Comparison of ENCODE assay signal across 16 cellular contexts in the genomic region with DNA sequence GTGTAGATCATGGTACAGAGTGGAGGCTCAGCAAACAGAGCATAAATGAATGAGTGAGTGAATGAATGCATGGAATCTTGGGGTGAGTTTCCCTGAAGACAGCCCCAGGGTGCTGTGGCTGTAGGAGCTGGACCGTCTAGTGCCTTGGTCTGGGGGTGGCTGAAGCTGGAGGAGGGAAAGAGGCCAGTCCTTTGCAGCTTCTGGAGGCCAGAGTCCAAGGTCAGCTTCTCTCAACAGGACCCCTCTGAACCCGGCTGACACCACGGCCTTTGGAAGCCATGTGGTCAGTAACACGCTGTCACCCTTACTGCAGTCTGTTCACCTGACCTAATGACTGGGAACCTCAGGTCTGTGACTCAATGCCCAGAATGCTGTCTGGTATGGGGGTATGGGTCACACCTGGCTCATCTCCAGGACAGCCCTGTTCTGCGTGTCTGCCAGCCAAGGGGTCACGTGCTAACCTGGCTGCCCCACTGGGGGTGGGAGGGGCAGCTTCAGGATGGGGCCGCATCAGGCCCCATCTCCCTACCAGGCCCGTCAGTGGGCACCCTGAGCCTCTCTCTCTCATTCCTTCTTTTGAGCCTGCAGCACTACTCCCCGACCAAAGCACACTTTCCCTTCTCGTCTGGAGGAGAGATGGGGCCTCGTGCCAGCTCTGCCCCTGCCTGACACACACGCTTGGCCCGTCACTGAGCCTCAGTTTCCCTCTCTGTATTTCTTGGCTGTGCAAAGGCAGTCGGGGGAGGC. TPM values are rescaled to one million over a fixed set of nuclear protein-coding genes. Genes with fewer than 3 reads are reported as not detected.
DNase-seq lines count a peak whose midpoint lies in the region; ATAC-seq and TF ChIP-seq lines count a peak whose summit lies in the region.
"Had no signal": no experiment of that assay in that cellular context is flagged by ENCODE, and none has a peak within 500 bp of the region (broad histone marks: within the 10 kb centered on the region; RNA-seq: fewer than 3 reads in every experiment).

No MANE protein-coding gene starts in this region.

- H3K79me2 ChIP-seq in PC-3 (ENCODE audit: low read length) (no peaks in the 10 kb centered on the region), smooth muscle cell (ENCODE audit: low read depth) (no peaks in the 10 kb centered on the region)

- no peak overlapping the region for H3K27ac Mint-ChIP-seq in endothelial cell (ENCODE audit: unreplicated experiment)
- H3K27ac Mint-ChIP-seq in activated CD8-positive, alpha-beta memory T cell treated with anti-CD3 and anti-CD28 coated beads, Interleukin-2, amount 10 ng/mL, durations not matched to agents 7 days and 5 days, result no peak overlapping the region
- H3K27ac Mint-ChIP-seq: activated naive CD8-positive, alpha-beta T cell; progenitor cell of endocrine pancreas had no signal

- H3K9ac ChIP-seq in PC-3 (ENCODE audit: low read length), result no peak overlapping the region
- no peak overlapping the region for H3K9ac ChIP-seq in smooth muscle cell (ENCODE audit: low read depth)

- peaks cover 5% of the 10 kb centered on the region for H3K27me3 Mint-ChIP-seq in endothelial cell (ENCODE audit: unreplicated experiment)
- no peaks in the 10 kb centered on the region for H3K27me3 Mint-ChIP-seq in activated CD8-positive, alpha-beta memory T cell treated with anti-CD3 and anti-CD28 coated beads, Interleukin-2, amount 10 ng/mL, durations not matched to agents 7 days and 5 days

- peak; percentile 13 for DNase-seq in ELR (ENCODE audit: low read depth)
- peak; percentile 65 for DNase-seq in PC-3
- DNase-seq in endothelial cell (ENCODE audit: low spot score), result no peak
- peak; percentile 60 for DNase-seq in renal cortical epithelial cell (ENCODE audit: low read depth)
- DNase-seq in activated CD8-positive, alpha-beta memory T cell treated with anti-CD3 and anti-CD28 coated beads, Interleukin-2, amount 10 ng/mL, durations not matched to agents 7 days and 5 days, result no peak
- no peak for DNase-seq in smooth muscle cell (lab: John Stamatoyannopoulos, UW; ENCODE audit: unreplicated experiment)
- DNase-seq in NCI-H526 treated with DMSO at 0.1 percent for 48 hours (lab: John Stamatoyannopoulos, UW), result no peak
- DNase-seq: activated CD4-positive, CD25-positive, alpha-beta regulatory T cell; CD4-positive, alpha-beta memory T cell; glutamatergic neuron; islet precursor cell; NCI-H146 had no signal

- no peaks in the 10 kb centered on the region for H3K27me3 ChIP-seq in PC-3 (ENCODE audit: low read length)
- no peaks in the 10 kb centered on the region for H3K27me3 ChIP-seq in smooth muscle cell (ENCODE audit: low read depth)

- BruUV-seq in PC-3 (replicated peaks; lab: Mats Ljungman, UMichigan), result no TSS peak

- no peaks in the 10 kb centered on the region for H3K36me3 Mint-ChIP-seq in endothelial cell (ENCODE audit: low read depth, unreplicated experiment)
- H3K36me3 Mint-ChIP-seq in activated CD8-positive, alpha-beta memory T cell treated with anti-CD3 and anti-CD28 coated beads, Interleukin-2, amount 10 ng/mL, durations not matched to agents 7 days and 5 days, result no peaks in the 10 kb centered on the region
- H3K36me3 Mint-ChIP-seq: activated naive CD8-positive, alpha-beta T cell; CD4-positive, alpha-beta memory T cell had no signal

- H3K9me2 ChIP-seq in PC-3 (replicated peaks; ENCODE audit: low read length), result no peaks in the 10 kb centered on the region

- H3K9me3 ChIP-seq in PC-3 (ENCODE audit: low read length) (no peaks in the 10 kb centered on the region), smooth muscle cell (replicated peaks; ENCODE audit: low read depth) (no peaks in the 10 kb centered on the region)
- H3K9me3 ChIP-seq: thoracic aorta had no signal

- H3K4me1 ChIP-seq in PC-3 (ENCODE audit: insufficient read depth, low read length), result peaks cover 40% of the 10 kb centered on the region
- H3K4me1 ChIP-seq in smooth muscle cell (ENCODE audit: low read depth), result no peaks in the 10 kb centered on the region

- TF ChIP-seq CTCF in PC-3 (conservative IDR thresholded peaks at IDR 0.05; ENCODE audit: low read depth, low read length) (no peak), endothelial cell (IDR thresholded peaks at IDR 0.05; ENCODE audit: unreplicated experiment) (no peak), smooth muscle cell (IDR thresholded peaks at IDR 0.05; ENCODE audit: borderline replicate concordance, insufficient read depth, poor library complexity, severe bottlenecking) (no peak)

- 93% methylated on average over 13 of the region's 14 CpGs for WGBS in smooth muscle cell (ENCODE audit: low lambda C conversion rate)

- H3K4me3 Mint-ChIP-seq in endothelial cell (ENCODE audit: unreplicated experiment), result peak overlapping the region; percentile 51
- H3K4me3 Mint-ChIP-seq in activated CD8-positive, alpha-beta memory T cell treated with anti-CD3 and anti-CD28 coated beads, Interleukin-2, amount 10 ng/mL, durations not matched to agents 7 days and 5 days, result no peak overlapping the region
- H3K4me3 Mint-ChIP-seq: activated naive CD8-positive, alpha-beta T cell; CD4-positive, alpha-beta memory T cell; central memory CD8-positive, alpha-beta T cell had no signal

- POLR2A ChIA-PET in PC-3 (lab: Charles Lee; ENCODE audit: unreplicated experiment), result no interaction called here

- CTCF ChIA-PET in PC-3 (lab: Charles Lee), result no interaction called here
- CTCF ChIA-PET in activated CD8-positive, alpha-beta memory T cell treated with anti-CD3 and anti-CD28 coated beads, Interleukin-2, amount 10 ng/mL, durations not matched to agents 7 days and 5 days (lab: Charles Lee), result no interaction called here

- H3K36me3 ChIP-seq in PC-3 (ENCODE audit: low read depth, low read length), result no peaks in the 10 kb centered on the region
- no peaks in the 10 kb centered on the region for H3K36me3 ChIP-seq in smooth muscle cell (ENCODE audit: low read depth)
- H3K36me3 ChIP-seq: thoracic aorta had no signal

- intact Hi-C loops in PC-3 (cut with micrococcal nuclease), result no loop called here

- no peak for ATAC-seq in PC-3
- no peak for ATAC-seq in activated CD8-positive, alpha-beta memory T cell treated with anti-CD3 and anti-CD28 coated beads, Interleukin-2, amount 10 ng/mL, durations not matched to agents 7 days and 5 days

- no peaks in the 10 kb centered on the region for H4K20me1 ChIP-seq in PC-3 (ENCODE audit: low read length)
- H4K20me1 ChIP-seq in smooth muscle cell (ENCODE audit: low read depth), result no peaks in the 10 kb centered on the region

- H3K4me3 ChIP-seq in PC-3 (ENCODE audit: low read length) (no peak overlapping the region), smooth muscle cell (no peak overlapping the region)
- H3K4me3 ChIP-seq: thoracic aorta had no signal

- H2AFZ ChIP-seq in PC-3 (ENCODE audit: low read length) (no peak overlapping the region), smooth muscle cell (ENCODE audit: low read depth) (no peak overlapping the region)

- H3K27ac ChIP-seq in PC-3 (ENCODE audit: low read length), result no peak overlapping the region
- no peak overlapping the region for H3K27ac ChIP-seq in smooth muscle cell (ENCODE audit: low read depth)
- H3K27ac ChIP-seq: thoracic aorta had no signal

- no peaks in the 10 kb centered on the region for H3F3A ChIP-seq in PC-3 (ENCODE audit: low read length, unreplicated experiment)
- no peaks in the 10 kb centered on the region for H3F3A ChIP-seq in smooth muscle cell (ENCODE audit: low read depth)

- peaks cover 17% of the 10 kb centered on the region for H3K4me1 Mint-ChIP-seq in endothelial cell (ENCODE audit: unreplicated experiment)
- peaks cover 16% of the 10 kb centered on the region for H3K4me1 Mint-ChIP-seq in activated CD8-positive, alpha-beta memory T cell treated with anti-CD3 and anti-CD28 coated beads, Interleukin-2, amount 10 ng/mL, durations not matched to agents 7 days and 5 days
- H3K4me1 Mint-ChIP-seq: central memory CD8-positive, alpha-beta T cell had no signal

- H3K9me3 Mint-ChIP-seq in endothelial cell (ENCODE audit: unreplicated experiment), result no peaks in the 10 kb centered on the region
- H3K9me3 Mint-ChIP-seq in activated CD8-positive, alpha-beta memory T cell treated with anti-CD3 and anti-CD28 coated beads, Interleukin-2, amount 10 ng/mL, durations not matched to agents 7 days and 5 days (ENCODE audit: low read depth), result no peaks in the 10 kb centered on the region
- H3K9me3 Mint-ChIP-seq: CD4-positive, alpha-beta memory T cell; central memory CD8-positive, alpha-beta T cell had no signal

- H3K4me2 ChIP-seq in PC-3 (ENCODE audit: low read length), result no peak overlapping the region
- no peak overlapping the region for H3K4me2 ChIP-seq in smooth muscle cell

RNA-seq across cellular contexts. Expression of a gene that starts 24.1 kb away (rescaled TPM):
- total RNA-seq in PC-3 (2014; rRNA removed) (57.5 and 71.9 TPM in 2 replicates), endothelial cell (ENCODE audit: unreplicated experiment) (173 TPM), renal cortical epithelial cell (6.6 and 23.6 TPM in 2 replicates), smooth muscle cell (15.9 and 31.1 TPM in 2 replicates)
- total RNA-seq in activated CD8-positive, alpha-beta memory T cell treated with anti-CD3 and anti-CD28 coated beads, Interleukin-2, amount 10 ng/mL, durations not matched to agents 7 days and 5 days, result 10 to 100 TPM in 1 of 2 experiments, 1 to 10 TPM in 1; 5.3 to 12.9 TPM
- polyA plus RNA-seq in smooth muscle cell, result 19.9 and 21.7 TPM in 2 replicates

Comparison
In these comparisons a context has a peak if more than half of its experiments do, and no peak if none do; other contexts are left out.
1. DNase-seq: peak in ELR (single experiment), PC-3 (single experiment) and renal cortical epithelial cell (single experiment); none in endothelial cell (single experiment), activated CD8-positive, alpha-beta memory T cell treated with anti-CD3 and anti-CD28 coated beads, Interleukin-2, amount 10 ng/mL, durations not matched to agents 7 days and 5 days (single experiment), smooth muscle cell (single experiment) and NCI-H526 treated with DMSO at 0.1 percent for 48 hours (single experiment).